17 cellular contexts compared by ENCODE assay signal in the genomic region with DNA sequence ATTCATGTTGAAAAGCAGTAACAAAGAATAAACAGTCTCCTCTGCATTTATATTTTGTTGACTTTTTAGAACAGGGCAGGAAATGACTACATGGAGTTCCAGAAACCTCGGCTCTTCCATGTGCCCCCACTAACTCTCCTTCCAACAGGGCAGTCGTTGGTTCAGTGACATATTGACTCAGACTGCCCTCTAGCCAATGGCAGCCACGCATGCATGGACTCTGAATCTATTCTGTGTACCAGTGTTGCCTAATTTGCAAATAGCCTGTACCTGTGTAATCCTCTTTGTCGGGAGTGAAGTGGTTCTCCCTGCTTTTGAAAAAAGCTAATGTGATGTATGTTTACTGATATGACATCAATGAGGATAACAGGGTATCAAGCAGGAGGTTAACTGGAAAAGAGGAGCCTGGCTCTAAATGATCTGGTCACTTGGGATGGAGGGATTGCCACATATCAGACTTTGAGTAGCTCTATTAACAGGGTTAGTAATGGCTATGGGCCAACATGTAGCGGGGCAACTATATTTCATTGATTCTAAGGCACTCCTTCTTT. TPM values are rescaled to one million over a fixed set of nuclear protein-coding genes. Genes with fewer than 3 reads are reported as not detected.
DNase-seq lines count a peak whose midpoint lies in the region; ATAC-seq and TF ChIP-seq lines count a peak whose summit lies in the region.
"Had no signal": no experiment of that assay in that cellular context is flagged by ENCODE, and none has a peak within 500 bp of the region (broad histone marks: within the 10 kb centered on the region; RNA-seq: fewer than 3 reads in every experiment).

No MANE protein-coding gene starts in this region.

- H3K36me3 ChIP-seq in WERI-Rb-1 (no peaks in the 10 kb centered on the region), adrenal gland (replicated peaks in 1 of 2) (no peaks in the 10 kb centered on the region)
- H3K36me3 ChIP-seq: BLaER1, esophagus squamous epithelium had no signal

- H3K27me3 ChIP-seq in WERI-Rb-1 (ENCODE audit: insufficient read depth, low read depth, severe bottlenecking) (no peaks in the 10 kb centered on the region), adrenal gland (no peaks in the 10 kb centered on the region)
- H3K27me3 ChIP-seq: BLaER1 had no signal

- WGBS in adrenal gland, 4 donors, result 50 to 57% (median 55%) methylated on average over 5 of the region's 5 CpGs

- DNase-seq in AG20443 (ENCODE audit: low spot score) (peak; percentile 28), HuH-7.5 (ENCODE audit: low spot score) (peak; percentile 91), WERI-Rb-1 (peak; percentile 50), left lobe of liver (ENCODE audit: low spot score) (peak; percentile 94), adrenal gland (no peak), NCI-H2227 treated with DMSO at 0.1 percent for 48 hours (lab: John Stamatoyannopoulos, UW) (no peak)
- DNase-seq: activated naive CD4-positive, alpha-beta T cell treated with anti-CD3 and anti-CD28 coated beads, Interleukin-2, amount 50 U/mL, for 16 hours; esophagus squamous epithelium; Karpas-422; NCI-H226; retina; stimulated activated CD4-positive, alpha-beta T cell treated with anti-CD3 and anti-CD28 coated beads, Interleukin-4, amount 100 ng/mL, for 4 hours; stimulated activated naive CD4-positive, alpha-beta T cell; T-helper 9 cell had no signal

- intact Hi-C loops in adrenal gland (cut with DNase I), result no loop called here

- no peaks in the 10 kb centered on the region for H3K4me1 ChIP-seq in adrenal gland (replicated peaks in 1 of 2)
- H3K4me1 ChIP-seq: BLaER1, esophagus squamous epithelium had no signal

- H3K27ac ChIP-seq in WERI-Rb-1, result no peak overlapping the region
- H3K27ac ChIP-seq in adrenal gland, result no peak overlapping the region
- H3K27ac ChIP-seq: BLaER1, esophagus squamous epithelium had no signal

- H3K4me3 ChIP-seq in WERI-Rb-1 (ENCODE audit: low read depth, low read length) (no peak overlapping the region), adrenal gland (no peak overlapping the region)
- H3K4me3 ChIP-seq: BLaER1, esophagus squamous epithelium had no signal

- peak; percentile 87 for ATAC-seq in left lobe of liver
- ATAC-seq in HG02852 (IDR thresholded peaks at IDR 0.05; ENCODE audit: unreplicated experiment), result no peak
- no peak for ATAC-seq in GM21360 (IDR thresholded peaks at IDR 0.05; ENCODE audit: unreplicated experiment)

- no peak for TF ChIP-seq POLR2A in adrenal gland (IDR thresholded peaks at IDR 0.05)

- TF ChIP-seq CTCF in WERI-Rb-1 (IDR thresholded peaks at IDR 0.05; ENCODE audit: low read depth, low read length), result no peak
- TF ChIP-seq CTCF in adrenal gland (IDR thresholded peaks at IDR 0.05), result no peak

- H3K9me3 ChIP-seq in WERI-Rb-1 (ENCODE audit: severe bottlenecking) (no peaks in the 10 kb centered on the region), adrenal gland (replicated peaks in 1 of 3) (no peaks in the 10 kb centered on the region)

RNA-seq across cellular contexts. Expression of a gene that starts 19.9 kb away (rescaled TPM):
- 46.9 TPM for total RNA-seq in left lobe of liver
- not detected for total RNA-seq in adrenal gland
- polyA plus RNA-seq in adrenal gland, result not detected
- total RNA-seq: esophagus squamous epithelium had no signal

Comparison
In these comparisons a context has a peak if more than half of its experiments do, and no peak if none do; other contexts are left out.
1. DNase-seq: peak in AG20443 (single experiment), HuH-7.5 (single experiment), WERI-Rb-1 (single experiment) and left lobe of liver (single experiment); none in adrenal gland (0 of 7) and NCI-H2227 treated with DMSO at 0.1 percent for 48 hours (single experiment).
2. RNA of a gene that starts 19.9 kb away (total RNA-seq): 46.9 TPM in left lobe of liver (single experiment); not detected in adrenal gland; every median in the first group is over 10 times any median in the second.